ENCODE assay signal across 8 cellular contexts in the genomic region with DNA sequence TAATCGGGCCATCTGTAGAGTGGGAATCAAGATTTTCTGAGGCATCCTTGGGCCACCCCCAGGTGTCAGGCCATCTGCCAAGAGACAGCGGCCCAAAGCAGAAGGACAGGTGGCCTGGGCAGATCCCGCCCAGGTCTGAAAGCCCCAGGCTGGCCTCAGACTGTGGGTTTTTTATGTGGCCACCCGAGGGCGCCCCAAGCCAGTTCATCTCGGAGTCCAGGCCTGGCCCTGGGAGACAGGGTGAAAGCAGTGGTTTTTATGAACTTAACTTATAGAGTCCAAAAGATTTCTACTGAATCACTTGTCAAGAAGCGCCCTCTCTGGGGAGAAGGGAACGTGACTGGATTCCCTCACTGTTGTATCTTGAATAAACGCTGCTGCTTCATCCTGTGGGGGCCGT. TPM values are rescaled to one million over a fixed set of nuclear protein-coding genes. Genes with fewer than 3 reads are reported as not detected.
A peak's percentile ranks its signal among the peaks of the same experiment; 100 is the strongest.
DNase-seq lines count a peak whose midpoint lies in the region; ATAC-seq and TF ChIP-seq lines count a peak whose summit lies in the region.
"Not testable (repeated sequence)": the region's sequence is repeated elsewhere in the genome, so short reads cannot be mapped to it uniquely, and the experiment has no call there.

No MANE protein-coding gene starts in this region.

- H3K9me3 ChIP-seq in right atrium auricular region, upper lobe of left lung: not testable (repeated sequence)

- H3K27me3 Mint-ChIP-seq in HFFc6 (ENCODE audit: insufficient read depth); brain; osteocyte (ENCODE audit: unreplicated experiment): not testable (repeated sequence)

- TF ChIP-seq EP300 in upper lobe of left lung (IDR thresholded peaks at IDR 0.05), result not testable (repeated sequence)

- not testable (repeated sequence) for TF ChIP-seq POLR2A in upper lobe of left lung (IDR thresholded peaks at IDR 0.05)

- not testable (repeated sequence) for H3K4me3 ChIP-seq in right atrium auricular region, upper lobe of left lung

- ATAC-seq in upper lobe of left lung (ENCODE audit: low FRiP score in 2 of 2), result not testable (repeated sequence)

- TF ChIP-seq CTCF in HFFc6 (IDR thresholded peaks at IDR 0.05) (peak; percentile 63), brain (conservative IDR thresholded peaks at IDR 0.05) (peak; percentile 42 to 58), right atrium auricular region (IDR thresholded peaks at IDR 0.05) (peak in 1 of 2 donors; percentile 45), osteocyte (IDR thresholded peaks at IDR 0.05) (peak; percentile 49), upper lobe of left lung (IDR thresholded peaks at IDR 0.05) (peak in 1 of 6 experiments; percentile 18)

- H3K36me3 Mint-ChIP-seq in HFFc6 (ENCODE audit: low read depth); brain; osteocyte (ENCODE audit: unreplicated experiment): not testable (repeated sequence)

- DNase-seq in HFFc6 (peak; percentile 55), right atrium auricular region (ENCODE audit: low spot score) (peak; percentile 66), upper lobe of left lung (peak; percentile 61 to 69)
- peak; percentile 2 to 54 for DNase-seq in activated CD4-positive, alpha-beta T cell treated with anti-CD3 and anti-CD28 coated beads for 24 hours (ENCODE audit: low read depth in 2 of 2)
- DNase-seq in activated T-cell treated with anti-CD3 and anti-CD28 coated beads, Interleukin-2, amount 50 U/mL, for 1 hour, result peak; percentile 66
- DNase-seq in osteocyte (ENCODE audit: extremely low spot score, unreplicated experiment), result not testable (repeated sequence)
- DNase-seq in stimulated activated CD4-positive, alpha-beta T cell treated with anti-CD3 and anti-CD28 coated beads, TNF-alpha, amount 100 ng/mL, for 1 hour (ENCODE audit: low read depth in 3 of 3, low spot score in 1 of 3), result peak in 2 of 3 donors; percentile 13 to 35

- WGBS in upper lobe of left lung, 2 donors, result no CpG with 5 or more reads among the region's 10 CpGs

- H3K27ac Mint-ChIP-seq in HFFc6; brain; osteocyte (ENCODE audit: unreplicated experiment): not testable (repeated sequence)

- H3K4me1 Mint-ChIP-seq in HFFc6 (ENCODE audit: low read depth); brain; osteocyte (ENCODE audit: unreplicated experiment): not testable (repeated sequence)

- not testable (repeated sequence) for H3K36me3 ChIP-seq in right atrium auricular region, upper lobe of left lung

- not testable (repeated sequence) for H3K27me3 ChIP-seq in right atrium auricular region, upper lobe of left lung

- not testable (repeated sequence) for H3K4me1 ChIP-seq in right atrium auricular region, upper lobe of left lung

- not testable (repeated sequence) for H3K27ac ChIP-seq in right atrium auricular region, upper lobe of left lung

- H3K4me3 Mint-ChIP-seq in HFFc6; brain; osteocyte (ENCODE audit: unreplicated experiment): not testable (repeated sequence)

- H3K9me3 Mint-ChIP-seq in HFFc6; brain; osteocyte (ENCODE audit: unreplicated experiment): not testable (repeated sequence)

RNA-seq across cellular contexts. Expression of a gene that starts 47.9 kb away (rescaled TPM):
- 1 to 10 TPM in 5 of 6 experiments, under 1 TPM in 1; 0.89 to 2.8 (median 1.4) TPM for total RNA-seq in HFFc6 (2021; fragmentation: NEBNext Ultra II Directional; extraction: Animal tissue kit (Norgen Biotek cat#: 25700))
- 5.1 TPM for polyA plus RNA-seq in brain (ENCODE audit: insufficient read depth, low read depth, low replicate concordance)
- total RNA-seq in right atrium auricular region (1 to 10 TPM in 1 of 2 donors, under 1 TPM in 1; 0.98 to 1.7 TPM), osteocyte (1.9 and 2.6 TPM in 2 replicates), upper lobe of left lung (100 to 1,000 TPM in 4 of 6 donors, 10 to 100 TPM in 2; 57.4 to 220 (median 117) TPM)

RNA-seq across cellular contexts. Expression of a gene that starts 58.0 kb away (rescaled TPM):
- 1 to 10 TPM in 3 of 6 experiments, under 1 TPM in 3; 0.87 to 1.6 (median 1.0) TPM for total RNA-seq in HFFc6 (2021; fragmentation: NEBNext Ultra II Directional; extraction: Animal tissue kit (Norgen Biotek cat#: 25700))
- 14.5 TPM for polyA plus RNA-seq in brain (ENCODE audit: insufficient read depth, low read depth, low replicate concordance)
- total RNA-seq in right atrium auricular region, result 1 to 10 TPM; 3.0 to 7.5 TPM
- 10.3 and 11.0 TPM in 2 replicates for total RNA-seq in osteocyte
- 10 to 100 TPM in 4 of 6 donors, 1 to 10 TPM in 2; 9.7 to 50.3 (median 13.2) TPM for total RNA-seq in upper lobe of left lung

Comparison
In these comparisons a context has a peak if more than half of its experiments do, and no peak if none do; other contexts are left out.
1. RNA of a gene that starts 47.9 kb away (total RNA-seq): 57.4 to 220 TPM in upper lobe of left lung; 1.9 to 2.6 TPM in osteocyte, 0.98 to 1.7 TPM in right atrium auricular region and 0.89 to 2.8 TPM in HFFc6; every median in the first group is over 10 times any median in the second.